In genomic region chr6:119075200-119075981, GRCh38 we compare ENCODE assay signal across 12 cellular contexts.
"Had no signal": no experiment of that assay in that cellular context is flagged by ENCODE, and none has a peak within 500 bp of the region (broad histone marks: within the 10 kb centered on the region; RNA-seq: fewer than 3 reads in every experiment).

No MANE protein-coding gene starts in this region.

- H3K4me3 Mint-ChIP-seq: neural progenitor cell had no signal

- H3K4me3 ChIP-seq: cardiac muscle cell, colonic mucosa, heart right ventricle, neural progenitor cell, ovary, suprapubic skin had no signal

- H3K27me3 ChIP-seq: cardiac muscle cell, colonic mucosa, ovary, suprapubic skin had no signal

- DNase-seq: colonic mucosa; foreskin melanocyte; heart right ventricle; left lung; mesendoderm; ovary; SK-N-SH; stimulated activated CD4-positive, alpha-beta T cell treated with anti-CD3 and anti-CD28 coated beads, Interleukin-2, amount 100 ng/mL, for 48 hours; stimulated activated naive CD8-positive, alpha-beta T cell treated with anti-CD3 and anti-CD28 coated beads, Interleukin-15, Interleukin-2, amounts not matched to agents 100 U/mL and 50 U/mL, for 24 hours had no signal

- H3K4me2 ChIP-seq: neural progenitor cell, SK-N-SH had no signal

- H2AFZ ChIP-seq: neural progenitor cell had no signal

- H3K9me3 Mint-ChIP-seq: neural progenitor cell had no signal

- H3K27ac ChIP-seq: cardiac muscle cell, colonic mucosa, neural progenitor cell, ovary, suprapubic skin had no signal

- H3K36me3 ChIP-seq: cardiac muscle cell, colonic mucosa, heart right ventricle, left lung, neural progenitor cell, ovary, suprapubic skin had no signal

- H3K4me1 ChIP-seq: colonic mucosa, left lung had no signal

- H3K27ac Mint-ChIP-seq: neural progenitor cell had no signal

- ATAC-seq: heart right ventricle had no signal

- H3K9me3 ChIP-seq: colonic mucosa, heart right ventricle, left lung, ovary, SK-N-SH, suprapubic skin had no signal

- H3K9ac ChIP-seq: neural progenitor cell, SK-N-SH had no signal

- H3K9me2 ChIP-seq: SK-N-SH had no signal
